Comparison of ENCODE assay signal across 23 cellular contexts in genomic region chr20:17602493-17602892, GRCh38.
"Had no signal": no experiment of that assay in that cellular context is flagged by ENCODE, and none has a peak within 500 bp of the region (broad histone marks: within the 10 kb centered on the region; RNA-seq: fewer than 3 reads in every experiment).

No MANE protein-coding gene starts in this region.

- H3K9me3 Mint-ChIP-seq: activated B cell treated with CpG ODN at 0.5 μM for 24 hours; activated CD4-positive, alpha-beta memory T cell treated with anti-CD3 and anti-CD28 coated beads, Interleukin-2, amount 10 ng/mL, durations not matched to agents 7 days and 5 days; activated T-helper 17 cell treated with anti-CD3 and anti-CD28 coated beads, Interleukin-2, amount 50 U/mL, for 72 hours; central memory CD8-positive, alpha-beta T cell; natural killer cell; T-helper 2 cell treated with Interferon-gamma antibody and Interleukin-4, amounts not matched to agents 5 μg/mL and 100 μg/mL, for 36 hours had no signal

- H3K4me3 Mint-ChIP-seq: activated B cell treated with CpG ODN at 0.5 μM for 24 hours; activated CD4-positive, alpha-beta memory T cell treated with anti-CD3 and anti-CD28 coated beads, Interleukin-2, amount 10 ng/mL, durations not matched to agents 7 days and 5 days; activated CD8-positive, alpha-beta memory T cell treated with anti-CD3 and anti-CD28 coated beads, Interleukin-2, amount 10 ng/mL, durations not matched to agents 7 days and 5 days; activated T-helper 17 cell treated with anti-CD3 and anti-CD28 coated beads, Interleukin-2, amount 50 U/mL, for 72 hours; brain; central memory CD8-positive, alpha-beta T cell; T-helper 2 cell treated with Interferon-gamma antibody and Interleukin-4, amounts not matched to agents 5 μg/mL and 100 μg/mL, for 36 hours had no signal

- DNase-seq: activated B cell treated with CpG ODN at 0.5 μM for 24 hours; activated CD4-positive, alpha-beta memory T cell treated with anti-CD3 and anti-CD28 coated beads, Interleukin-2, amount 10 ng/mL, durations not matched to agents 7 days and 5 days; activated CD4-positive, alpha-beta T cell treated with anti-CD3 and anti-CD28 coated beads for 4 hours; activated CD8-positive, alpha-beta memory T cell treated with anti-CD3 and anti-CD28 coated beads, Interleukin-2, amount 10 ng/mL, durations not matched to agents 7 days and 5 days; activated naive CD4-positive, alpha-beta T cell treated with Interleukin-2 at 50 U/mL for 16 hours; activated T-cell treated with anti-CD3 and anti-CD28 coated beads, Interleukin-2, amount 50 U/mL, for 1 hour; cortex of kidney; gastrocnemius medialis; heart left ventricle; left cardiac atrium; mesendoderm; natural killer cell; spleen; stimulated activated CD8-positive, alpha-beta memory T cell treated with anti-CD3 and anti-CD28 coated beads, Interleukin-4, amount 100 ng/mL, for 48 hours; stimulated activated naive CD4-positive, alpha-beta T cell; upper lobe of left lung had no signal

- H3K9ac ChIP-seq: parathyroid adenoma had no signal

- ATAC-seq: activated CD8-positive, alpha-beta memory T cell treated with anti-CD3 and anti-CD28 coated beads, Interleukin-2, amount 10 ng/mL, durations not matched to agents 7 days and 5 days; activated T-helper 17 cell treated with anti-CD3 and anti-CD28 coated beads, Interleukin-2, amount 50 U/mL, for 72 hours; gastrocnemius medialis; left cardiac atrium; natural killer cell; sciatic nerve had no signal

- H3K27me3 Mint-ChIP-seq: activated B cell treated with CpG ODN at 0.5 μM for 24 hours; activated CD4-positive, alpha-beta memory T cell treated with anti-CD3 and anti-CD28 coated beads, Interleukin-2, amount 10 ng/mL, durations not matched to agents 7 days and 5 days; activated CD8-positive, alpha-beta memory T cell treated with anti-CD3 and anti-CD28 coated beads, Interleukin-2, amount 10 ng/mL, durations not matched to agents 7 days and 5 days; activated T-helper 17 cell treated with anti-CD3 and anti-CD28 coated beads, Interleukin-2, amount 50 U/mL, for 72 hours; brain; central memory CD8-positive, alpha-beta T cell had no signal

- H2AFZ ChIP-seq: parathyroid adenoma had no signal

- H3K4me1 ChIP-seq: gastrocnemius medialis, spleen had no signal

- H3K27ac Mint-ChIP-seq: activated B cell treated with CpG ODN at 0.5 μM for 24 hours; activated CD4-positive, alpha-beta memory T cell treated with anti-CD3 and anti-CD28 coated beads, Interleukin-2, amount 10 ng/mL, durations not matched to agents 7 days and 5 days had no signal

- H3K4me3 ChIP-seq: gastrocnemius medialis, heart left ventricle, spleen, upper lobe of left lung had no signal

- H3K27ac ChIP-seq: gastrocnemius medialis, neutrophil, parathyroid adenoma, spleen, upper lobe of left lung had no signal

- H3K9me3 ChIP-seq: gastrocnemius medialis, heart left ventricle, neutrophil, spleen, upper lobe of left lung had no signal

- H3K27me3 ChIP-seq: gastrocnemius medialis, heart left ventricle, neutrophil, spleen, upper lobe of left lung had no signal
